Comparison of ENCODE assay signal across 8 cellular contexts in genomic region chr18:50268022-50268747, GRCh38. TPM values are rescaled to one million over a fixed set of nuclear protein-coding genes. Genes with fewer than 3 reads are reported as not detected.
DNase-seq lines count a peak whose midpoint lies in the region; ATAC-seq and TF ChIP-seq lines count a peak whose summit lies in the region.

No MANE protein-coding gene starts in this region.

- H3K36me3 ChIP-seq in left lung: peaks cover 0 to 44% of the 10 kb centered on the region in 2 donors

- no peaks in the 10 kb centered on the region for H3K27me3 ChIP-seq in left lung

- in situ Hi-C loops in GM18951 (cut with MboI; ENCODE audit: low sequenced_read_pairs, unreplicated experiment): no loop called here

- peaks cover 0 to 25% of the 10 kb centered on the region in 2 donors for H3K4me1 ChIP-seq in left lung

- H3K9me3 ChIP-seq in left lung: no peaks in the 10 kb centered on the region

- peak overlapping the region; percentile 46 for H3K4me3 ChIP-seq in AG09309 (ENCODE audit: control insufficient read depth, low read depth, low read length)
- H3K4me3 ChIP-seq in coronary artery: peak overlapping the region; percentile 68
- peak overlapping the region; percentile 47 to 50 for H3K4me3 ChIP-seq in left lung

- TF ChIP-seq CTCF in AG09309 (IDR thresholded peaks at IDR 0.05; ENCODE audit: control insufficient read depth, insufficient read depth, low read depth, low read length, missing control alignments): peak; percentile 76
- TF ChIP-seq CTCF in coronary artery (IDR thresholded peaks at IDR 0.05): peak; percentile 55
- peak; percentile 51 to 78 for TF ChIP-seq CTCF in left lung (IDR thresholded peaks at IDR 0.05)

- DNase-seq in AG09309 (ENCODE audit: low read depth) (no peak), coronary artery (ENCODE audit: low spot score) (peak; percentile 87), left lung (peak; percentile 89 to 97)
- peak; percentile 79 to 80 for DNase-seq in stimulated activated CD4-positive, alpha-beta T cell treated with anti-CD3 and anti-CD28 coated beads, Interleukin-4, amount 100 ng/mL, for 48 hours (ENCODE audit: low read depth in 2 of 2)
- DNase-seq in NK-92 treated with Interleukin-12 subunit alpha and Interleukin-12 subunit beta, amount 100 ng/mL, for 24 hours (lab: John Stamatoyannopoulos, UW): no peak

- TF ChIP-seq POLR2A in GM18951 (IDR thresholded peaks at IDR 0.05; ENCODE audit: extremely low read depth, insufficient read depth, insufficient read length): peak; percentile 52

- H3K27ac ChIP-seq in coronary artery (peak overlapping the region; percentile 4 to 83), left lung (peak overlapping the region; percentile 82 to 85)

- intact Hi-C loops in left lung (cut with DNase I): no loop called here

- ATAC-seq in HG03139 (IDR thresholded peaks at IDR 0.05; ENCODE audit: unreplicated experiment): peak; percentile 66
- ATAC-seq in activated CD4-positive, CD25-positive, alpha-beta regulatory T cell treated with anti-CD3 and anti-CD28 coated beads, Interleukin-2, amount 50 U/mL, for 24 hours: peak; percentile 82 to 88
- ATAC-seq in left lung: peak; percentile 89

RNA-seq across cellular contexts. Expression of gene CFAP53, which starts 1.9 kb away (rescaled TPM):
- total RNA-seq in left lung: 1 to 10 TPM in 1 of 2 donors, under 1 TPM in 1; 0.20 to 2.3 TPM

RNA-seq across cellular contexts. Expression of gene MBD1, which starts 13.1 kb away (rescaled TPM):
- total RNA-seq in left lung: 10 to 100 TPM; 51.9 to 64.9 TPM

RNA-seq across cellular contexts. Expression of gene CXXC1, which starts 19.3 kb away (rescaled TPM):
- total RNA-seq in left lung: 10 to 100 TPM; 57.4 to 73.6 TPM

Comparison
In these comparisons a context has a peak if more than half of its experiments do, and no peak if none do; other contexts are left out.
1. DNase-seq: peak in coronary artery (single experiment), left lung (2 of 2) and stimulated activated CD4-positive, alpha-beta T cell treated with anti-CD3 and anti-CD28 coated beads, Interleukin-4, amount 100 ng/mL, for 48 hours (2 of 2); none in AG09309 (single experiment) and NK-92 treated with Interleukin-12 subunit alpha and Interleukin-12 subunit beta, amount 100 ng/mL, for 24 hours (single experiment).
2. Peak in every context shown above with its lines, with median percentiles within 50 percentile points of each other: H3K4me3 ChIP-seq, CTCF ChIP-seq and ATAC-seq.